Comparison of ENCODE assay signal across 8 cellular contexts in the genomic region with DNA sequence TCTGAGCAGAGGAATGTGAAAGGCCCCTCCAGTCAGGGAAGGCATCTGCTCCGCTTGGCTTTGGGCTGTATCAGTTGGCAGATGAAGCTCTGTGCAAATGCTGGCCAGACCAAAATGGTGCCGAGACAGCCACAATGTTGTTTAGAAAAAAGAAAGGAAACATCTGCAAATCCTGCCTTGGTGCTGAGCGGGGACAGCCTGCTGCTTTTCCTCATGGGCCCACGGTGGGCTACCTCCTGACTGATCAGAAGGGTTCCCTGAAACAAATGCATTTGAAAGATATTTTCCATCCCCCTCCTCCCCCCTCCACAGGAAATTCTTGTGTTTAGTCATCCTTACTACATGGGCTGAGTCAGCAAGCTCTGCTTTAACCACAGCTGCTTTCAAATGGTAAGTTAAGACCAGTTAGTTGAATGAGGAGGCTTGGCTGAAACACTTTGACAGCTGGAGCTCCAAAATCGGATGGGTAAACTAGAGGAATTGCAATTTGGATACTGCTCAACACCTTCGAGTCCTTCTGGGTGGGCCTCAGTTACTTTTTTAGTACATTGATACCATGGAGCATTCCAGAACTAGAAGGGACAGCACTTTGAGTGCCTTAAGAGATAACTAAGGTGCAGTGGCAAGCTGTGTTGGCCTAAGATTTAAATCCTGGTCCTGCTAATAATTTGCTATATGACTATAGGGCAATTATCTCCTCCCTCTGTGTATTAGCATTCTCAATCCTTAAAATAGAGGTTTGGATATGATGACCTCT. TPM values are rescaled to one million over a fixed set of nuclear protein-coding genes. Genes with fewer than 3 reads are reported as not detected.
DNase-seq lines count a peak whose midpoint lies in the region; ATAC-seq, FAIRE-seq and TF ChIP-seq lines count a peak whose summit lies in the region.

No MANE protein-coding gene starts in this region.

- ATAC-seq in HG03196 (IDR thresholded peaks at IDR 0.05; ENCODE audit: unreplicated experiment), result peak; percentile 84

- H4K20me1 ChIP-seq in hepatocyte (ENCODE audit: insufficient read depth, poor library complexity, severe bottlenecking), result no peaks in the 10 kb centered on the region

- no peak for TF ChIP-seq CTCF in hepatocyte (IDR thresholded peaks at IDR 0.05; ENCODE audit: poor library complexity)

- peaks cover 9% of the 10 kb centered on the region for H3K27me3 Mint-ChIP-seq in T-helper 1 cell treated with Interleukin-12 subunit alpha and Interleukin-12 subunit beta and Interleukin-4 antibody, amounts not matched to agents 30 μg/mL and 1 μg/mL, for 36 hours (ENCODE audit: low read depth)

- H2AFZ ChIP-seq in hepatocyte, result no peak overlapping the region

- H3K4me3 Mint-ChIP-seq in T-helper 1 cell treated with Interleukin-12 subunit alpha and Interleukin-12 subunit beta and Interleukin-4 antibody, amounts not matched to agents 30 μg/mL and 1 μg/mL, for 36 hours, result peak overlapping the region; percentile 17

- no peak overlapping the region for H3K4me3 ChIP-seq in hepatocyte

- peak; percentile 85 for FAIRE-seq in GM19239 (lab: Jason Lieb, UNC)

- H3K36me3 Mint-ChIP-seq in T-helper 1 cell treated with Interleukin-12 subunit alpha and Interleukin-12 subunit beta and Interleukin-4 antibody, amounts not matched to agents 30 μg/mL and 1 μg/mL, for 36 hours (ENCODE audit: low read depth), result no peaks in the 10 kb centered on the region

- no peaks in the 10 kb centered on the region for H3K9me2 ChIP-seq in hepatocyte (replicated peaks; ENCODE audit: insufficient read depth)

- no peaks in the 10 kb centered on the region for H3K9me3 Mint-ChIP-seq in T-helper 1 cell treated with Interleukin-12 subunit alpha and Interleukin-12 subunit beta and Interleukin-4 antibody, amounts not matched to agents 30 μg/mL and 1 μg/mL, for 36 hours

- H3K36me3 ChIP-seq in hepatocyte (replicated peaks; ENCODE audit: insufficient read depth, low read depth), result no peaks in the 10 kb centered on the region

- peak overlapping the region; percentile 58 for H3K27ac ChIP-seq in hepatocyte

- no peaks in the 10 kb centered on the region for H3K4me1 ChIP-seq in hepatocyte (ENCODE audit: insufficient read depth)

- peak; percentile 83 for DNase-seq in COLO829 (ENCODE audit: low spot score)
- peak; percentile 23 for DNase-seq in GM19239 (ENCODE audit: insufficient read length, low spot score)
- peak; percentile 40 for DNase-seq in hepatocyte (ENCODE audit: low spot score)
- no peak for DNase-seq in LoVo (ENCODE audit: low spot score)
- DNase-seq in NCI-H2029 treated with DMSO at 0.1 percent for 48 hours (lab: John Stamatoyannopoulos, UW), result no peak
- DNase-seq in cerebellar cortex (ENCODE audit: low spot score), result no peak

- no peaks in the 10 kb centered on the region for H3K9me3 ChIP-seq in hepatocyte (ENCODE audit: low read depth)

- no peaks in the 10 kb centered on the region for H3K27me3 ChIP-seq in hepatocyte

- WGBS in hepatocyte (ENCODE audit: low lambda C conversion rate, missing lambda C conversion rate), result 58% methylated on average over 6 of the region's 6 CpGs

- no peak overlapping the region for H3K27ac Mint-ChIP-seq in T-helper 1 cell treated with Interleukin-12 subunit alpha and Interleukin-12 subunit beta and Interleukin-4 antibody, amounts not matched to agents 30 μg/mL and 1 μg/mL, for 36 hours

- H3K79me2 ChIP-seq in hepatocyte, result no peaks in the 10 kb centered on the region

- H3K4me2 ChIP-seq in hepatocyte, result peak overlapping the region; percentile 38

- peaks cover 14% of the 10 kb centered on the region for H3K4me1 Mint-ChIP-seq in T-helper 1 cell treated with Interleukin-12 subunit alpha and Interleukin-12 subunit beta and Interleukin-4 antibody, amounts not matched to agents 30 μg/mL and 1 μg/mL, for 36 hours (ENCODE audit: low read depth)

RNA-seq across cellular contexts. Expression of a gene that starts 36.0 kb away (rescaled TPM):
- 0.24 and 2.9 TPM in 2 replicates for total RNA-seq in hepatocyte
- 0.93 and 2.7 TPM in 2 replicates for polyA plus RNA-seq in hepatocyte

Comparison
In these comparisons a context has a peak if more than half of its experiments do, and no peak if none do; other contexts are left out.
1. DNase-seq: peak in COLO829 (single experiment), GM19239 (single experiment) and hepatocyte (single experiment); none in LoVo (single experiment), NCI-H2029 treated with DMSO at 0.1 percent for 48 hours (single experiment) and cerebellar cortex (single experiment).